Comparison of ENCODE assay signal across 32 cellular contexts in genomic region chr18:23938901-23939341, GRCh38.
DNase-seq lines count a peak whose midpoint lies in the region; ATAC-seq and TF ChIP-seq lines count a peak whose summit lies in the region.
"Had no signal": no experiment of that assay in that cellular context is flagged by ENCODE, and none has a peak within 500 bp of the region (broad histone marks: within the 10 kb centered on the region; RNA-seq: fewer than 3 reads in every experiment).

No MANE protein-coding gene starts in this region.

- no peak overlapping the region for H2BK5ac ChIP-seq in mesendoderm (ENCODE audit: low read length)

- WGBS in mesendoderm (ENCODE audit: extremely low coverage, insufficient coverage, low lambda C conversion rate): no CpG with 5 or more reads among the region's 5 CpGs

- H3K79me2 ChIP-seq in mesendoderm (ENCODE audit: control insufficient read depth, insufficient read depth, low read length): no peaks in the 10 kb centered on the region

- H3K4me1 Mint-ChIP-seq in effector memory CD8-positive, alpha-beta T cell (ENCODE audit: low read depth in 2 of 2): peaks cover 47 to 48% of the 10 kb centered on the region in 2 donors

- H2BK120ac ChIP-seq in mesendoderm (ENCODE audit: low read depth, low read length): no peak overlapping the region

- H3K9me3 Mint-ChIP-seq in effector memory CD8-positive, alpha-beta T cell: no peaks in the 10 kb centered on the region
- H3K9me3 Mint-ChIP-seq: activated naive CD8-positive, alpha-beta T cell treated with anti-CD3 and anti-CD28 coated beads for 36 hours; neural progenitor cell; stimulated activated naive CD8-positive, alpha-beta T cell treated with anti-CD3 and anti-CD28 coated beads, Interleukin-15, Interleukin-2, amounts not matched to agents 100 ng/mL and 50 ng/mL, for 24 hours had no signal

- H3K4me2 ChIP-seq in mesendoderm (ENCODE audit: low read length): no peak overlapping the region
- H3K4me2 ChIP-seq: neural progenitor cell had no signal

- peaks cover 4% of the 10 kb centered on the region for H3K36me3 Mint-ChIP-seq in effector memory CD8-positive, alpha-beta T cell (ENCODE audit: insufficient read depth)
- H3K36me3 Mint-ChIP-seq: activated naive CD8-positive, alpha-beta T cell treated with anti-CD3 and anti-CD28 coated beads for 36 hours; neural progenitor cell had no signal

- no peak overlapping the region for H3K4me3 ChIP-seq in right atrium auricular region
- no peak overlapping the region for H3K4me3 ChIP-seq in mesendoderm (ENCODE audit: low read length)
- no peak overlapping the region for H3K4me3 ChIP-seq in gastrocnemius medialis
- H3K4me3 ChIP-seq: GM12878, MG63, neural progenitor cell, pancreas, spleen, testis had no signal

- in situ Hi-C loops in gastrocnemius medialis (cut with MboI; ENCODE audit: low sequenced_read_pairs in 4 of 4): no loop called here

- no peak overlapping the region for H4K8ac ChIP-seq in mesendoderm (ENCODE audit: low read depth, low read length)

- no peak overlapping the region for H3K56ac ChIP-seq in mesendoderm (ENCODE audit: low read length)

- peak overlapping the region; percentile 41 to 68 for H3K27ac Mint-ChIP-seq in effector memory CD8-positive, alpha-beta T cell
- H3K27ac Mint-ChIP-seq: activated CD4-positive, alpha-beta T cell treated with anti-CD3 and anti-CD28 coated beads for 36 hours; activated naive CD8-positive, alpha-beta T cell treated with anti-CD3 and anti-CD28 coated beads for 36 hours; neural progenitor cell; stimulated activated naive CD8-positive, alpha-beta T cell treated with anti-CD3 and anti-CD28 coated beads, Interleukin-15, Interleukin-2, amounts not matched to agents 100 ng/mL and 50 ng/mL, for 24 hours had no signal

- no peaks in the 10 kb centered on the region for H3K79me1 ChIP-seq in mesendoderm (ENCODE audit: low read length)

- no peak for DNase-seq in left cardiac atrium
- no peak for DNase-seq in right atrium auricular region (ENCODE audit: low spot score)
- DNase-seq in effector memory CD8-positive, alpha-beta T cell: no peak
- DNase-seq in mesendoderm: peak; percentile 86
- no peak for DNase-seq in NCI-H2171 treated with DMSO at 0.1 percent for 48 hours (lab: John Stamatoyannopoulos, UW)
- no peak for DNase-seq in gastrocnemius medialis
- DNase-seq: activated T-cell treated with anti-CD3 and anti-CD28 coated beads, Interleukin-2, amount 50 U/mL, for 1 hour; caudate nucleus; cortex of kidney; DMS153; foreskin fibroblast; KBM-7; kidney; MG63; NCI-H1105; NCI-H1930; NCI-H2227 treated with DMSO at 0.1 percent for 48 hours; NCI-H526; pancreas; SIG-M5; spleen; stimulated activated CD4-positive, alpha-beta T cell treated with anti-CD3 and anti-CD28 coated beads, Interleukin-2, amount 100 ng/mL, for 24 hours; T-helper 9 cell; testis had no signal

- no peak overlapping the region for H3K18ac ChIP-seq in mesendoderm (ENCODE audit: low read length)

- no peaks in the 10 kb centered on the region for H3K9me3 ChIP-seq in right atrium auricular region
- no peaks in the 10 kb centered on the region for H3K9me3 ChIP-seq in gastrocnemius medialis
- H3K9me3 ChIP-seq: MG63, pancreas, spleen, testis had no signal

- TF ChIP-seq CTCF in right atrium auricular region (IDR thresholded peaks at IDR 0.05): no peak
- no peak for TF ChIP-seq CTCF in gastrocnemius medialis (IDR thresholded peaks at IDR 0.05 in 4 of 5, conservative IDR thresholded peaks at IDR 0.05 in 1 of 5)

- no peak overlapping the region for H2BK15ac ChIP-seq in mesendoderm (replicated peaks; ENCODE audit: low read depth)

- no peak overlapping the region for H2AK5ac ChIP-seq in mesendoderm (ENCODE audit: low read length)

- no peak overlapping the region for H3K23ac ChIP-seq in mesendoderm (ENCODE audit: low read length)

- intact Hi-C loops in left cardiac atrium (cut with DNase I) (no loop called here), gastrocnemius medialis (cut with DNase I; ENCODE audit: low total_unique reads) (no loop called here)

- H3K27ac ChIP-seq in right atrium auricular region: no peak overlapping the region
- no peak overlapping the region for H3K27ac ChIP-seq in mesendoderm (ENCODE audit: low read depth, low read length)
- no peak overlapping the region for H3K27ac ChIP-seq in gastrocnemius medialis
- H3K27ac ChIP-seq: neural progenitor cell, pancreas, spleen, testis, VCaP had no signal

- H3K4me1 ChIP-seq in right atrium auricular region (peaks cover 0 to 5% of the 10 kb centered on the region in 2 donors), mesendoderm (ENCODE audit: control insufficient read depth, low read depth, low read length) (peaks cover 1% of the 10 kb centered on the region), gastrocnemius medialis (no peaks in the 10 kb centered on the region)
- H3K4me1 ChIP-seq: neural progenitor cell, pancreas, testis had no signal

- peak; percentile 19 to 34 for ATAC-seq in left cardiac atrium
- ATAC-seq in effector memory CD8-positive, alpha-beta T cell (replicated peaks): no peak
- no peak for ATAC-seq in HG03159 (IDR thresholded peaks at IDR 0.05; ENCODE audit: unreplicated experiment)
- ATAC-seq in gastrocnemius medialis: no peak
- ATAC-seq: Panc1, pancreas had no signal

- no peak for TF ChIP-seq POLR2A in gastrocnemius medialis (IDR thresholded peaks at IDR 0.05)

- peak overlapping the region; percentile 32 to 37 for H3K4me3 Mint-ChIP-seq in effector memory CD8-positive, alpha-beta T cell
- H3K4me3 Mint-ChIP-seq: activated CD4-positive, alpha-beta T cell treated with anti-CD3 and anti-CD28 coated beads for 36 hours; activated naive CD8-positive, alpha-beta T cell treated with anti-CD3 and anti-CD28 coated beads for 36 hours; neural progenitor cell; stimulated activated naive CD8-positive, alpha-beta T cell treated with anti-CD3 and anti-CD28 coated beads, Interleukin-15, Interleukin-2, amounts not matched to agents 100 ng/mL and 50 ng/mL, for 24 hours had no signal

- H3K4ac ChIP-seq in mesendoderm (ENCODE audit: low read depth, low read length): no peak overlapping the region

- H3K9ac ChIP-seq in mesendoderm (ENCODE audit: low read length): no peak overlapping the region
- H3K9ac ChIP-seq: neural progenitor cell had no signal

- no peak overlapping the region for H4K5ac ChIP-seq in mesendoderm (ENCODE audit: low read length)

- H3K36me3 ChIP-seq in right atrium auricular region: no peaks in the 10 kb centered on the region
- H3K36me3 ChIP-seq in mesendoderm (ENCODE audit: control insufficient read depth, insufficient read depth, low read length): no peaks in the 10 kb centered on the region
- H3K36me3 ChIP-seq in gastrocnemius medialis: no peaks in the 10 kb centered on the region
- H3K36me3 ChIP-seq: neural progenitor cell, pancreas, spleen had no signal

- H3K27me3 ChIP-seq in right atrium auricular region (no peaks in the 10 kb centered on the region), mesendoderm (ENCODE audit: insufficient read depth, low read length, poor library complexity) (no peaks in the 10 kb centered on the region), gastrocnemius medialis (no peaks in the 10 kb centered on the region)
- H3K27me3 ChIP-seq: MG63, neural progenitor cell, pancreas, spleen, testis had no signal

- H3K27me3 Mint-ChIP-seq in effector memory CD8-positive, alpha-beta T cell: no peaks in the 10 kb centered on the region
- H3K27me3 Mint-ChIP-seq: stimulated activated naive CD8-positive, alpha-beta T cell treated with anti-CD3 and anti-CD28 coated beads, Interleukin-15, Interleukin-2, amounts not matched to agents 100 ng/mL and 50 ng/mL, for 24 hours had no signal

Comparison
In these comparisons a context has a peak if more than half of its experiments do, and no peak if none do; other contexts are left out.
1. ATAC-seq: peak in left cardiac atrium (2 of 2); none in effector memory CD8-positive, alpha-beta T cell (single experiment), HG03159 (single experiment) and gastrocnemius medialis (0 of 2).